21 cellular contexts compared by ENCODE assay signal in the genomic region with DNA sequence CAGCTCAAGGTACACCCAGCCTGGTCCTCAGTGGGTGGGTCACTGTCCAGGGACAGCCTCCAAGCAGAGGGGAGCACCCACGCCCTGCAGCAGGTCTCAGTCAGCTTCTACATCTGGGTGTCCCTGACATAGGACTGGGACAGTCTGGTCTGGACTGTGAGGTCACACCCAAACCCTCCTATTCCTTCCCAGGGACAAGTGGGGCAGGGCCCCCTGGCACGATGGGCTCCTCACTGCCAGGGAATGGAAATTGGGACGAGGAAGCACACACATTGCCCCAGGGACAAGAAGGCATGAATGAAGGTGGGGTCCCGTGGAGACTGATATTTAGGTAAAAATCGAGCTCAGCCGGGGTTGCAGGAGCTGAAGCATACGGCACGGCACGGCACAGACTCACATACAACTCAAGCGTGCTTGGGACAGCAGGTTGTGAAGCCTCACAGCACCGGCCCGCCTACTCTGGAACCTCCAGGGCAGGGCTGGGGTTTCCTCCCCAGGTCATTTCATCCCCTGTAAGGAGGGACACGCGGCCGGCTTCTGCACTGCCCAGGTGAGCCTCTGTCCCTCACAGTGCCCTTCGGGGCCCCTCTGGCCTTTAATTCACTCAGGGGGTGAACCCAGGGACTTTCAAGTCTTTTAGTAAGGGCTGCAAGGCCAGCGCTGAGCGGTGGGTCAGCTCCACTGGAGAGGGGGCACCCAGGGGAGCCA. TPM values are rescaled to one million over a fixed set of nuclear protein-coding genes. Genes with fewer than 3 reads are reported as not detected.
DNase-seq lines count a peak whose midpoint lies in the region; ATAC-seq and TF ChIP-seq lines count a peak whose summit lies in the region.
"Had no signal": no experiment of that assay in that cellular context is flagged by ENCODE, and none has a peak within 500 bp of the region (broad histone marks: within the 10 kb centered on the region; RNA-seq: fewer than 3 reads in every experiment).

No MANE protein-coding gene starts in this region.

- peak overlapping the region; percentile 38 for H3K27ac Mint-ChIP-seq in activated naive CD4-positive, alpha-beta T cell treated with anti-CD3 and anti-CD28 coated beads, Interleukin-2, amount 50 U/mL, for 24 hours
- no peak overlapping the region for H3K27ac Mint-ChIP-seq in T-helper 17 cell
- peak overlapping the region in 2 of 9 donors; percentile 48 to 86 for H3K27ac Mint-ChIP-seq in naive thymus-derived CD4-positive, alpha-beta T cell
- no peak overlapping the region for H3K27ac Mint-ChIP-seq in activated T-helper 1 cell treated with anti-CD3 and anti-CD28 coated beads, Interleukin-12 subunit alpha, Interleukin-12 subunit beta, Interleukin-2, Interleukin-4 antibody, amounts not matched to agents 30 ng/mL and 10 ng/mL and 1 ng/mL, durations not matched to agents 14 hours and 24 hours and 36 hours
- H3K27ac Mint-ChIP-seq: activated T-helper 2 cell treated with anti-CD3 and anti-CD28 coated beads, Interferon-gamma antibody, Interleukin-2, Interleukin-4, amounts not matched to agents 10 μg/mL and 5 μg/mL and 100 μg/mL, durations not matched to agents 14 hours and 24 hours and 36 hours had no signal

- H3K23ac ChIP-seq in mesendoderm (ENCODE audit: low read length): no peak overlapping the region

- no peak for TF ChIP-seq CTCF in vagina (IDR thresholded peaks at IDR 0.05)

- POLR2A ChIA-PET in naive thymus-derived CD4-positive, alpha-beta T cell (lab: Charles Lee): interaction anchor here (0.7 to 1.0 kb wide), 2 partner anchors 24 to 31 kb away, joined by 3 read pairs; no protein-coding TSS in a partner anchor

- peak overlapping the region; percentile 11 for H3K4me3 Mint-ChIP-seq in activated naive CD4-positive, alpha-beta T cell treated with anti-CD3 and anti-CD28 coated beads, Interleukin-2, amount 50 U/mL, for 24 hours
- peak overlapping the region; percentile 69 for H3K4me3 Mint-ChIP-seq in T-helper 17 cell
- H3K4me3 Mint-ChIP-seq in naive thymus-derived CD4-positive, alpha-beta T cell: peak overlapping the region in 8 of 10 donors; percentile 19 to 96 (median 81)
- no peak overlapping the region for H3K4me3 Mint-ChIP-seq in activated T-helper 1 cell treated with anti-CD3 and anti-CD28 coated beads, Interleukin-12 subunit alpha, Interleukin-12 subunit beta, Interleukin-2, Interleukin-4 antibody, amounts not matched to agents 30 ng/mL and 10 ng/mL and 1 ng/mL, durations not matched to agents 14 hours and 24 hours and 36 hours

- no peaks in the 10 kb centered on the region for H3K79me1 ChIP-seq in mesendoderm (ENCODE audit: low read length)

- H3K9me3 ChIP-seq in T-helper 17 cell (ENCODE audit: control insufficient read depth, low read length, poor library complexity, severe bottlenecking): no peaks in the 10 kb centered on the region
- H3K9me3 ChIP-seq in naive thymus-derived CD4-positive, alpha-beta T cell (ENCODE audit: control insufficient read depth in 2 of 3, low read length in 3 of 3): no peaks in the 10 kb centered on the region
- H3K9me3 ChIP-seq in vagina: no peaks in the 10 kb centered on the region
- H3K9me3 ChIP-seq: stomach had no signal

- no peak overlapping the region for H4K8ac ChIP-seq in mesendoderm (ENCODE audit: low read depth, low read length)

- H3K4ac ChIP-seq in mesendoderm (ENCODE audit: low read depth, low read length): no peak overlapping the region

- no peak overlapping the region for H3K9ac ChIP-seq in mesendoderm (ENCODE audit: low read length)
- H3K9ac ChIP-seq: parathyroid adenoma had no signal

- H2BK5ac ChIP-seq in mesendoderm (ENCODE audit: low read length): no peak overlapping the region

- H3K4me1 ChIP-seq in naive thymus-derived CD4-positive, alpha-beta T cell (ENCODE audit: control insufficient read depth in 2 of 2, insufficient read depth in 2 of 2, low read length in 2 of 2): peaks cover 3 to 22% of the 10 kb centered on the region in 2 donors
- H3K4me1 ChIP-seq in vagina (peaks cover 64% of the 10 kb centered on the region), mesendoderm (ENCODE audit: control insufficient read depth, low read depth, low read length) (no peaks in the 10 kb centered on the region)

- no peaks in the 10 kb centered on the region for H3K36me3 Mint-ChIP-seq in activated naive CD4-positive, alpha-beta T cell treated with anti-CD3 and anti-CD28 coated beads, Interleukin-2, amount 50 U/mL, for 24 hours
- peaks cover 12% of the 10 kb centered on the region for H3K36me3 Mint-ChIP-seq in T-helper 17 cell (ENCODE audit: low read depth)
- H3K36me3 Mint-ChIP-seq in naive thymus-derived CD4-positive, alpha-beta T cell: no peaks in the 10 kb centered on the region
- H3K36me3 Mint-ChIP-seq in activated T-helper 1 cell treated with anti-CD3 and anti-CD28 coated beads, Interleukin-12 subunit alpha, Interleukin-12 subunit beta, Interleukin-2, Interleukin-4 antibody, amounts not matched to agents 30 ng/mL and 10 ng/mL and 1 ng/mL, durations not matched to agents 14 hours and 24 hours and 36 hours (ENCODE audit: low read depth): peaks cover 4% of the 10 kb centered on the region

- no peak overlapping the region for H2BK15ac ChIP-seq in mesendoderm (replicated peaks; ENCODE audit: low read depth)

- H3K4me3 ChIP-seq in naive thymus-derived CD4-positive, alpha-beta T cell (ENCODE audit: low read length): no peak overlapping the region
- H3K4me3 ChIP-seq in vagina (no peak overlapping the region), mesendoderm (ENCODE audit: low read length) (no peak overlapping the region)
- H3K4me3 ChIP-seq: K562 had no signal

- CTCF ChIA-PET in naive thymus-derived CD4-positive, alpha-beta T cell (lab: Charles Lee): interaction anchor here (0.8 to 1.0 kb wide), 2 partner anchors 20 to 24 kb away, joined by 3 to 4 read pairs; no protein-coding TSS in a partner anchor

- no peak overlapping the region for H3K18ac ChIP-seq in mesendoderm (ENCODE audit: low read length)

- no peak overlapping the region for H2BK120ac ChIP-seq in mesendoderm (ENCODE audit: low read depth, low read length)

- H4K5ac ChIP-seq in mesendoderm (ENCODE audit: low read length): no peak overlapping the region

- H3K27ac ChIP-seq in naive thymus-derived CD4-positive, alpha-beta T cell (ENCODE audit: low read depth, low read length): no peak overlapping the region
- peak overlapping the region; percentile 50 for H3K27ac ChIP-seq in vagina
- no peak overlapping the region for H3K27ac ChIP-seq in mesendoderm (ENCODE audit: low read depth, low read length)
- H3K27ac ChIP-seq: parathyroid adenoma had no signal

- peaks cover 33% of the 10 kb centered on the region for H3K27me3 Mint-ChIP-seq in activated naive CD4-positive, alpha-beta T cell treated with anti-CD3 and anti-CD28 coated beads, Interleukin-2, amount 50 U/mL, for 24 hours
- peaks cover 61% of the 10 kb centered on the region for H3K27me3 Mint-ChIP-seq in T-helper 17 cell
- H3K27me3 Mint-ChIP-seq in naive thymus-derived CD4-positive, alpha-beta T cell: peaks cover 49 to 90% (median 64%) of the 10 kb centered on the region in 5 donors
- peaks cover 78% of the 10 kb centered on the region for H3K27me3 Mint-ChIP-seq in activated T-helper 1 cell treated with anti-CD3 and anti-CD28 coated beads, Interleukin-12 subunit alpha, Interleukin-12 subunit beta, Interleukin-2, Interleukin-4 antibody, amounts not matched to agents 30 ng/mL and 10 ng/mL and 1 ng/mL, durations not matched to agents 14 hours and 24 hours and 36 hours (ENCODE audit: insufficient read depth)

- intact Hi-C loops in naive thymus-derived CD4-positive, alpha-beta T cell (cut with micrococcal nuclease): no loop called here
- intact Hi-C loops in vagina (cut with DNase I): no loop called here
- intact Hi-C loops in activated T-helper 1 cell treated with anti-CD3 and anti-CD28 coated beads, Interleukin-12 subunit alpha, Interleukin-12 subunit beta, Interleukin-2, Interleukin-4 antibody, amounts not matched to agents 30 ng/mL and 10 ng/mL and 1 ng/mL, durations not matched to agents 14 hours and 24 hours and 36 hours (cut with micrococcal nuclease): loop anchor here (2.0 kb wide), 1 partner anchor 413 kb away; no protein-coding TSS in a partner anchor

- peaks cover 5 to 31% of the 10 kb centered on the region in 2 donors for H3K27me3 ChIP-seq in naive thymus-derived CD4-positive, alpha-beta T cell (ENCODE audit: control insufficient read depth in 2 of 2, insufficient read depth in 2 of 2, low read length in 2 of 2)
- H3K27me3 ChIP-seq in vagina (no peaks in the 10 kb centered on the region), mesendoderm (ENCODE audit: insufficient read depth, low read length, poor library complexity) (peaks cover 50% of the 10 kb centered on the region)

- ATAC-seq in T-helper 17 cell: no peak
- ATAC-seq in naive thymus-derived CD4-positive, alpha-beta T cell: no peak
- ATAC-seq: K562 had no signal

- peaks cover 51% of the 10 kb centered on the region for H3K4me1 Mint-ChIP-seq in activated naive CD4-positive, alpha-beta T cell treated with anti-CD3 and anti-CD28 coated beads, Interleukin-2, amount 50 U/mL, for 24 hours
- peaks cover 28% of the 10 kb centered on the region for H3K4me1 Mint-ChIP-seq in T-helper 17 cell
- peaks cover 18 to 56% (median 42%) of the 10 kb centered on the region in 7 donors for H3K4me1 Mint-ChIP-seq in naive thymus-derived CD4-positive, alpha-beta T cell
- H3K4me1 Mint-ChIP-seq in activated T-helper 1 cell treated with anti-CD3 and anti-CD28 coated beads, Interleukin-12 subunit alpha, Interleukin-12 subunit beta, Interleukin-2, Interleukin-4 antibody, amounts not matched to agents 30 ng/mL and 10 ng/mL and 1 ng/mL, durations not matched to agents 14 hours and 24 hours and 36 hours (ENCODE audit: low read depth): peaks cover 5% of the 10 kb centered on the region

- DNase-seq in activated naive CD4-positive, alpha-beta T cell (lab: John Stamatoyannopoulos, UW): no peak
- no peak for DNase-seq in T-helper 17 cell
- no peak for DNase-seq in naive thymus-derived CD4-positive, alpha-beta T cell
- DNase-seq in vagina (ENCODE audit: extremely low spot score in 2 of 2): no peak
- no peak for DNase-seq in mesendoderm
- DNase-seq in NCI-H524 treated with DMSO at 0.1 percent for 48 hours (lab: John Stamatoyannopoulos, UW): no peak
- DNase-seq in activated T-helper 1 cell treated with anti-CD3 and anti-CD28 coated beads, Interleukin-12 subunit alpha, Interleukin-12 subunit beta, Interleukin-2, Interleukin-4 antibody, amounts not matched to agents 30 ng/mL and 10 ng/mL and 1 ng/mL, durations not matched to agents 14 hours and 24 hours and 36 hours (ENCODE audit: low spot score): no peak
- DNase-seq: ACHN; activated CD4-positive, alpha-beta T cell treated with anti-CD3 and anti-CD28 coated beads for 4 hours; amniotic stem cell; DMS153; GDM1; NCI-H1436 treated with DMSO at 0.1 percent for 48 hours; NCI-H524; stomach; trophoblast cell had no signal

- no peak overlapping the region for H2AK5ac ChIP-seq in mesendoderm (ENCODE audit: low read length)

- no peak overlapping the region for H3K4me2 ChIP-seq in mesendoderm (ENCODE audit: low read length)

- no peaks in the 10 kb centered on the region for H3K36me3 ChIP-seq in naive thymus-derived CD4-positive, alpha-beta T cell (ENCODE audit: control insufficient read depth in 2 of 3, insufficient read depth in 3 of 3, low read length in 3 of 3)
- H3K36me3 ChIP-seq in vagina (no peaks in the 10 kb centered on the region), mesendoderm (ENCODE audit: control insufficient read depth, insufficient read depth, low read length) (no peaks in the 10 kb centered on the region)
- H3K36me3 ChIP-seq: stomach had no signal

- TF ChIP-seq POLR2A in vagina (IDR thresholded peaks at IDR 0.05): no peak

- WGBS in mesendoderm (ENCODE audit: extremely low coverage, insufficient coverage, low lambda C conversion rate): no CpG with 5 or more reads among the region's 18 CpGs

- H3K9me3 Mint-ChIP-seq in activated naive CD4-positive, alpha-beta T cell treated with anti-CD3 and anti-CD28 coated beads, Interleukin-2, amount 50 U/mL, for 24 hours: no peaks in the 10 kb centered on the region
- H3K9me3 Mint-ChIP-seq in naive thymus-derived CD4-positive, alpha-beta T cell: peaks cover 0 to 4% (median 0%) of the 10 kb centered on the region in 11 donors
- H3K9me3 Mint-ChIP-seq in activated T-helper 1 cell treated with anti-CD3 and anti-CD28 coated beads, Interleukin-12 subunit alpha, Interleukin-12 subunit beta, Interleukin-2, Interleukin-4 antibody, amounts not matched to agents 30 ng/mL and 10 ng/mL and 1 ng/mL, durations not matched to agents 14 hours and 24 hours and 36 hours: no peaks in the 10 kb centered on the region
- H3K9me3 Mint-ChIP-seq: activated T-helper 2 cell treated with anti-CD3 and anti-CD28 coated beads, Interferon-gamma antibody, Interleukin-2, Interleukin-4, amounts not matched to agents 10 μg/mL and 5 μg/mL and 100 μg/mL, durations not matched to agents 14 hours and 24 hours and 36 hours had no signal

- no peak overlapping the region for H3K56ac ChIP-seq in mesendoderm (ENCODE audit: low read length)

- no peaks in the 10 kb centered on the region for H3K79me2 ChIP-seq in mesendoderm (ENCODE audit: control insufficient read depth, insufficient read depth, low read length)
- H3K79me2 ChIP-seq: parathyroid adenoma had no signal

RNA-seq across cellular contexts. Expression of a gene that starts 3.5 kb away (rescaled TPM):
- total RNA-seq in T-helper 17 cell: under 1 TPM; 0.17 to 0.18 TPM
- total RNA-seq in naive thymus-derived CD4-positive, alpha-beta T cell: 1 to 10 TPM in 2 of 5 experiments, under 1 TPM in 2, not detected in 1; 0.24 to 2.3 (median 1.5) TPM
- 1 to 10 TPM; 1.0 to 1.8 TPM for polyA plus RNA-seq in naive thymus-derived CD4-positive, alpha-beta T cell
- total RNA-seq in vagina: 2.7 TPM
- 0.10 TPM for polyA plus RNA-seq in mesendoderm (2013, experiment 1 of 2)
- polyA plus RNA-seq in mesendoderm (2013, experiment 2 of 2): 0.15 TPM
- total RNA-seq in activated T-helper 1 cell treated with anti-CD3 and anti-CD28 coated beads, Interleukin-12 subunit alpha, Interleukin-12 subunit beta, Interleukin-2, Interleukin-4 antibody, amounts not matched to agents 30 ng/mL and 10 ng/mL and 1 ng/mL, durations not matched to agents 14 hours and 24 hours and 36 hours: not detected in 2 replicates
- total RNA-seq: activated T-helper 2 cell treated with anti-CD3 and anti-CD28 coated beads, Interferon-gamma antibody, Interleukin-2, Interleukin-4, amounts not matched to agents 10 μg/mL and 5 μg/mL and 100 μg/mL, durations not matched to agents 14 hours and 24 hours and 36 hours; K562 had no signal
- polyA plus RNA-seq: K562 had no signal

RNA-seq across cellular contexts. Expression of a gene that starts 20.8 kb away (rescaled TPM):
- total RNA-seq in T-helper 17 cell (not detected), vagina (1.5 TPM)
- total RNA-seq in naive thymus-derived CD4-positive, alpha-beta T cell: under 1 TPM in 2 of 5 experiments, not detected in 3; 0.62 to 0.86 TPM
- not detected for polyA plus RNA-seq in naive thymus-derived CD4-positive, alpha-beta T cell
- polyA plus RNA-seq in mesendoderm (2013, experiment 1 of 2): 12.5 TPM
- polyA plus RNA-seq in mesendoderm (2013, experiment 2 of 2): 13.0 TPM
- not detected in 2 replicates for total RNA-seq in activated T-helper 1 cell treated with anti-CD3 and anti-CD28 coated beads, Interleukin-12 subunit alpha, Interleukin-12 subunit beta, Interleukin-2, Interleukin-4 antibody, amounts not matched to agents 30 ng/mL and 10 ng/mL and 1 ng/mL, durations not matched to agents 14 hours and 24 hours and 36 hours
- total RNA-seq: activated T-helper 2 cell treated with anti-CD3 and anti-CD28 coated beads, Interferon-gamma antibody, Interleukin-2, Interleukin-4, amounts not matched to agents 10 μg/mL and 5 μg/mL and 100 μg/mL, durations not matched to agents 14 hours and 24 hours and 36 hours; lung microvascular endothelial cell had no signal
